Comparison of ENCODE assay signal across 17 cellular contexts in genomic region chr15:47737424-47737823, GRCh38. TPM values are rescaled to one million over a fixed set of nuclear protein-coding genes. Genes with fewer than 3 reads are reported as not detected.
DNase-seq lines count a peak whose midpoint lies in the region; ATAC-seq, FAIRE-seq and TF ChIP-seq lines count a peak whose summit lies in the region.
"Had no signal": no experiment of that assay in that cellular context is flagged by ENCODE, and none has a peak within 500 bp of the region (broad histone marks: within the 10 kb centered on the region; RNA-seq: fewer than 3 reads in every experiment).

No MANE protein-coding gene starts in this region.

- H3K4me2 ChIP-seq in hepatocyte = peak overlapping the region; percentile 25
- H3K4me2 ChIP-seq: KMS-11 had no signal

- H2AFZ ChIP-seq in hepatocyte = no peak overlapping the region

- H3K4me1 ChIP-seq in left ventricle myocardium inferior (peaks cover 76% of the 10 kb centered on the region), right atrium auricular region (peaks cover 0 to 47% of the 10 kb centered on the region in 2 donors), hepatocyte (ENCODE audit: insufficient read depth) (peaks cover 26% of the 10 kb centered on the region), small intestine (ENCODE audit: control insufficient read depth in 2 of 2, insufficient read depth in 1 of 2, low read depth in 1 of 2, low read length in 1 of 2) (peaks cover 5 to 17% of the 10 kb centered on the region in 2 donors), upper lobe of left lung (peaks cover 0 to 3% (median 0%) of the 10 kb centered on the region in 4 donors)

- WGBS in hepatocyte (ENCODE audit: low lambda C conversion rate, missing lambda C conversion rate) = 50% methylated on average over 2 of the region's 2 CpGs
- WGBS in small intestine, 3 donors = 46 to 58% (median 50%) methylated on average over 2 of the region's 2 CpGs
- WGBS in upper lobe of left lung, 2 donors = 61 to 69% methylated on average over 2 of the region's 2 CpGs

- FAIRE-seq in small intestine (lab: Jason Lieb, UNC) = peak; percentile 23

- H3K27me3 ChIP-seq in left ventricle myocardium inferior (ENCODE audit: low read depth) (no peaks in the 10 kb centered on the region), right atrium auricular region (no peaks in the 10 kb centered on the region), hepatocyte (no peaks in the 10 kb centered on the region), small intestine (ENCODE audit: control insufficient read depth in 2 of 2, insufficient read depth in 2 of 2, low read length in 2 of 2) (no peaks in the 10 kb centered on the region), upper lobe of left lung (no peaks in the 10 kb centered on the region)
- H3K27me3 ChIP-seq: MG63 had no signal

- TF ChIP-seq CTCF in left ventricle myocardium inferior (IDR thresholded peaks at IDR 0.05; ENCODE audit: borderline replicate concordance) = no peak
- no peak for TF ChIP-seq CTCF in right atrium auricular region (IDR thresholded peaks at IDR 0.05)
- TF ChIP-seq CTCF in choroid plexus epithelial cell (conservative IDR thresholded peaks at IDR 0.05; ENCODE audit: low read depth, low read length) = no peak
- no peak for TF ChIP-seq CTCF in hepatocyte (IDR thresholded peaks at IDR 0.05; ENCODE audit: poor library complexity)
- no peak for TF ChIP-seq CTCF in upper lobe of left lung (IDR thresholded peaks at IDR 0.05)

- peaks cover 15% of the 10 kb centered on the region for H3K79me2 ChIP-seq in hepatocyte

- H3K27ac ChIP-seq in left ventricle myocardium inferior (replicated peaks) = peak overlapping the region; percentile 90
- H3K27ac ChIP-seq in right atrium auricular region = peak overlapping the region in 1 of 2 donors; percentile 67
- H3K27ac ChIP-seq in hepatocyte = no peak overlapping the region
- no peak overlapping the region for H3K27ac ChIP-seq in small intestine (ENCODE audit: low read depth in 1 of 2, low read length in 1 of 2)
- H3K27ac ChIP-seq in upper lobe of left lung = no peak overlapping the region
- H3K27ac ChIP-seq: C4-2B, HL-60, KMS-11 had no signal

- intact Hi-C loops in left ventricle myocardium inferior (cut with micrococcal nuclease) = loop anchor here (10.0 kb wide), 1 partner anchor 57 kb away; no protein-coding TSS in a partner anchor

- H3K4me3 ChIP-seq in left ventricle myocardium inferior (peak overlapping the region; percentile 36), right atrium auricular region (no peak overlapping the region), choroid plexus epithelial cell (ENCODE audit: low read depth, low read length) (no peak overlapping the region), hepatocyte (no peak overlapping the region), small intestine (ENCODE audit: low read depth in 1 of 2, low read length in 2 of 2) (no peak overlapping the region), upper lobe of left lung (no peak overlapping the region)
- H3K4me3 ChIP-seq: MG63 had no signal

- ATAC-seq in GM19023 (IDR thresholded peaks at IDR 0.05; ENCODE audit: unreplicated experiment) (no peak), HG02759 (IDR thresholded peaks at IDR 0.05; ENCODE audit: unreplicated experiment) (no peak), upper lobe of left lung (ENCODE audit: low FRiP score in 2 of 2) (no peak)

- no peak for DNase-seq in left ventricle myocardium inferior
- DNase-seq in right atrium auricular region (ENCODE audit: low spot score) = no peak
- DNase-seq in choroid plexus epithelial cell (ENCODE audit: low read depth) = peak; percentile 25
- no peak for DNase-seq in hepatocyte (ENCODE audit: low spot score)
- DNase-seq in small intestine = no peak
- no peak for DNase-seq in upper lobe of left lung
- DNase-seq: 8988T, MG63, NCI-H1105 treated with DMSO at 0.1 percent for 48 hours, NCI-H187, NCI-H446 treated with DMSO at 0.1 percent for 48 hours, NCI-H748 treated with DMSO at 0.1 percent for 48 hours had no signal

- H3K36me3 ChIP-seq in left ventricle myocardium inferior (no peaks in the 10 kb centered on the region), right atrium auricular region (no peaks in the 10 kb centered on the region), hepatocyte (replicated peaks; ENCODE audit: insufficient read depth, low read depth) (no peaks in the 10 kb centered on the region), small intestine (ENCODE audit: control insufficient read depth in 2 of 2, insufficient read depth in 2 of 2, low read length in 2 of 2) (peaks cover 0 to 2% of the 10 kb centered on the region in 2 donors), upper lobe of left lung (no peaks in the 10 kb centered on the region)
- H3K36me3 ChIP-seq: MG63 had no signal

- H3K9me3 ChIP-seq in left ventricle myocardium inferior (replicated peaks) (no peaks in the 10 kb centered on the region), right atrium auricular region (no peaks in the 10 kb centered on the region), hepatocyte (ENCODE audit: low read depth) (no peaks in the 10 kb centered on the region), small intestine (ENCODE audit: control insufficient read depth, low read depth) (no peaks in the 10 kb centered on the region), upper lobe of left lung (no peaks in the 10 kb centered on the region)
- H3K9me3 ChIP-seq: MG63 had no signal

- TF ChIP-seq POLR2A in upper lobe of left lung (IDR thresholded peaks at IDR 0.05) = no peak

- no peak for TF ChIP-seq EP300 in upper lobe of left lung (IDR thresholded peaks at IDR 0.05)

- H4K20me1 ChIP-seq in hepatocyte (ENCODE audit: insufficient read depth, poor library complexity, severe bottlenecking) = no peaks in the 10 kb centered on the region

- H3K9me2 ChIP-seq in hepatocyte (replicated peaks; ENCODE audit: insufficient read depth) = no peaks in the 10 kb centered on the region

RNA-seq across cellular contexts. Expression of gene SEMA6D, which starts 20.1 kb away (rescaled TPM):
- total RNA-seq in left ventricle myocardium inferior = 12.4 TPM
- total RNA-seq in right atrium auricular region = 10 to 100 TPM; 12.2 to 14.3 TPM
- 28.1 and 34.1 TPM in 2 replicates for total RNA-seq in hepatocyte
- 18.9 and 23.4 TPM in 2 replicates for polyA plus RNA-seq in hepatocyte
- polyA plus RNA-seq in small intestine = 10 to 100 TPM; 14.6 to 28.4 (median 19.4) TPM
- total RNA-seq in upper lobe of left lung = 10 to 100 TPM in 2 of 6 donors, 1 to 10 TPM in 4; 6.9 to 10.5 (median 9.0) TPM
